Comparison of ENCODE assay signal across 1 cellular context in the genomic region with DNA sequence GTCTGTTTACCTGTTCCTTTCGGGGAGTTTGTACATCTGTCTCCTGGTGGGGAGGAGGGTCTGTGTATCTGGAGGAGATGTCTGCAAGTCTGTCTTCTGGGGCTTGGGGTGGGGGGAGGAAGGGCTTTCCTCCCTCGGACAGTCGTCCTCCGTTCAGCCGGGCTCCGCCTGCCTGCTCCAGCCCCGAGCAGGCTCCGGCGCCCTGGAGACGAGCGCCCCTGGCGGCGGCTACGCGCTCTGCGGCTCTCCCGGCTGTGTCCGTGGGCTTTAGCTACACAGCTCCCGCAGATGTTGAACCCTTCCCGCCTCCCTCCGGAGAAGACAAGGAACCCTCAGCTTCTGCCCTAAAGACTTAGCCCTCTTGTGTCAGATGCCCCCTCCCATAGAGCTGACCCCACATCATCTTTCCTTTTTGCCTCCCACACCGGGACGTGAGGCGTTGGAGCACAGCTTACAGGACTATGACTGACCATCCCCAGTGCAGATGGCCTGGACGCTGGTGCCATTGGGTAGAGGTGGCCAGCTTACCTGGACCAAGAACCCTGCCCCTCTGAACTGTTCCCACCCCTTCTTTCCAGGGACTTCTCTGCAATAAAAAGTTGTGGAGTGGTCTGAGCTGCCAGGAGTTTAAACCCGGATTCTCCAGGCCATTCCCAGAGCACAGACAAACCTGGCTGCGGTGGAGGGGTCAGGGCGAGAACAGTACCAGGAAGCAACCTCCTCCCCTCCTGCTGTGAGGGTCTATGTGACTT.
A peak's percentile ranks its signal among the peaks of the same experiment; 100 is the strongest.
TF ChIP-seq lines count a peak whose summit lies in the region.

No MANE protein-coding gene starts in this region.

TF ChIP-seq in A549, 52 proteins besides CTCF, POLR2A, EP300 and RAD21 (continued from another document):
- peak; percentile 87; the same call in 1 of the 2 replicates for TF ChIP-seq HOXA7 (CRISPR knock-in tag; IDR thresholded peaks at IDR 0.05)
- TF ChIP-seq FOXS1 (CRISPR knock-in tag; IDR thresholded peaks at IDR 0.05): peak; percentile 95
- TF ChIP-seq JUN (IDR thresholded peaks at IDR 0.05): peak in 1 of 2 experiments; percentile 90; a peak in 3 of 5 replicates
